ENCODE assay signal across 12 cellular contexts in genomic region chr21:38955495-38955894, GRCh38.
DNase-seq lines count a peak whose midpoint lies in the region; ATAC-seq and TF ChIP-seq lines count a peak whose summit lies in the region.
"Had no signal": no experiment of that assay in that cellular context is flagged by ENCODE, and none has a peak within 500 bp of the region (broad histone marks: within the 10 kb centered on the region; RNA-seq: fewer than 3 reads in every experiment).

No MANE protein-coding gene starts in this region.

- no peak overlapping the region for H2AFZ ChIP-seq in GM23248

- H3K4me2 ChIP-seq in GM23248 (ENCODE audit: unreplicated experiment) = no peak overlapping the region

- no peaks in the 10 kb centered on the region for H3K9me2 ChIP-seq in GM23248 (ENCODE audit: insufficient read depth)

- in situ Hi-C loops in GM23248 (cut with MboI) = no loop called here

- ATAC-seq in Right ventricle myocardium superior (ENCODE audit: poor library complexity) (peak; percentile 80), GM19035 (IDR thresholded peaks at IDR 0.05; ENCODE audit: unreplicated experiment) (no peak)

- H3K9me3 ChIP-seq in GM23248 (ENCODE audit: low read depth) = no peaks in the 10 kb centered on the region
- H3K9me3 ChIP-seq in Peyer's patch = no peaks in the 10 kb centered on the region
- H3K9me3 ChIP-seq: ovary, thoracic aorta had no signal

- H3K79me2 ChIP-seq in GM23248 (ENCODE audit: insufficient read depth) = no peaks in the 10 kb centered on the region

- 35 to 40% methylated on average over 8 of the region's 8 CpGs for WGBS in GM23248 (ENCODE audit: low coverage in 1 of 2, low lambda C conversion rate in 2 of 2, missing lambda C conversion rate in 2 of 2), 2 experiments

- DNase-seq in GM23248 (peak; percentile 90), Peyer's patch (peak in 2 of 3 donors; percentile 65 to 87), Right ventricle myocardium superior (peak; percentile 57), retinal pigment epithelial cell (ENCODE audit: low read depth) (peak; percentile 59), GM19238 (ENCODE audit: insufficient read length, low spot score) (no peak), retina (no peak)
- DNase-seq: immature natural killer cell, KBM-7, NCI-H69, ovary had no signal

- intact Hi-C loops in Right ventricle myocardium superior (cut with DNase I) = no loop called here

- H3K27ac ChIP-seq in GM23248 (no peak overlapping the region), Peyer's patch (peak overlapping the region in 3 of 4 donors; percentile 66 to 84 (median 76))
- H3K27ac ChIP-seq: ovary, thoracic aorta had no signal

- H4K20me1 ChIP-seq in GM23248 (ENCODE audit: insufficient read depth) = no peaks in the 10 kb centered on the region

- H3K27me3 ChIP-seq in GM23248 (replicated peaks; ENCODE audit: insufficient read depth) (no peaks in the 10 kb centered on the region), Peyer's patch (no peaks in the 10 kb centered on the region)
- H3K27me3 ChIP-seq: ovary had no signal

- no peak overlapping the region for H3K9ac ChIP-seq in GM23248

- peaks cover 37% of the 10 kb centered on the region for H3F3A ChIP-seq in GM23248 (ENCODE audit: insufficient read depth)

- TF ChIP-seq CTCF in Peyer's patch (IDR thresholded peaks at IDR 0.05) = no peak
- TF ChIP-seq CTCF in retinal pigment epithelial cell (conservative IDR thresholded peaks at IDR 0.05; ENCODE audit: low read depth, low read length) = no peak

- H3K4me3 ChIP-seq in GM23248 (no peak overlapping the region), Peyer's patch (no peak overlapping the region), retinal pigment epithelial cell (ENCODE audit: low read length) (no peak overlapping the region)
- H3K4me3 ChIP-seq: ovary, thoracic aorta had no signal

- H3K4me1 ChIP-seq in GM23248 (ENCODE audit: insufficient read depth) = peaks cover 52% of the 10 kb centered on the region
- H3K4me1 ChIP-seq in Peyer's patch = peaks cover 0 to 54% (median 2%) of the 10 kb centered on the region in 4 donors

- no peak for TF ChIP-seq POLR2A in Peyer's patch (IDR thresholded peaks at IDR 0.05)

- no peaks in the 10 kb centered on the region for H3K36me3 ChIP-seq in GM23248 (ENCODE audit: low read depth)
- H3K36me3 ChIP-seq in Peyer's patch = no peaks in the 10 kb centered on the region
- H3K36me3 ChIP-seq: ovary, thoracic aorta had no signal

Comparison
In these comparisons a context has a peak if more than half of its experiments do, and no peak if none do; other contexts are left out.
1. DNase-seq: peak in GM23248 (single experiment), Peyer's patch (2 of 3), Right ventricle myocardium superior (single experiment) and retinal pigment epithelial cell (single experiment); none in GM19238 (single experiment) and retina (single experiment).